Comparison of ENCODE assay signal across 1 cellular context in genomic region chr5:152730176-152730575, GRCh38.
"Had no signal": no experiment of that assay in that cellular context is flagged by ENCODE, and none has a peak within 500 bp of the region (broad histone marks: within the 10 kb centered on the region; RNA-seq: fewer than 3 reads in every experiment).

No MANE protein-coding gene starts in this region.

- ATAC-seq: GM12878 had no signal

- H3K4me3 ChIP-seq: GM12878 had no signal
